ENCODE assay signal across 1 cellular context in the genomic region with DNA sequence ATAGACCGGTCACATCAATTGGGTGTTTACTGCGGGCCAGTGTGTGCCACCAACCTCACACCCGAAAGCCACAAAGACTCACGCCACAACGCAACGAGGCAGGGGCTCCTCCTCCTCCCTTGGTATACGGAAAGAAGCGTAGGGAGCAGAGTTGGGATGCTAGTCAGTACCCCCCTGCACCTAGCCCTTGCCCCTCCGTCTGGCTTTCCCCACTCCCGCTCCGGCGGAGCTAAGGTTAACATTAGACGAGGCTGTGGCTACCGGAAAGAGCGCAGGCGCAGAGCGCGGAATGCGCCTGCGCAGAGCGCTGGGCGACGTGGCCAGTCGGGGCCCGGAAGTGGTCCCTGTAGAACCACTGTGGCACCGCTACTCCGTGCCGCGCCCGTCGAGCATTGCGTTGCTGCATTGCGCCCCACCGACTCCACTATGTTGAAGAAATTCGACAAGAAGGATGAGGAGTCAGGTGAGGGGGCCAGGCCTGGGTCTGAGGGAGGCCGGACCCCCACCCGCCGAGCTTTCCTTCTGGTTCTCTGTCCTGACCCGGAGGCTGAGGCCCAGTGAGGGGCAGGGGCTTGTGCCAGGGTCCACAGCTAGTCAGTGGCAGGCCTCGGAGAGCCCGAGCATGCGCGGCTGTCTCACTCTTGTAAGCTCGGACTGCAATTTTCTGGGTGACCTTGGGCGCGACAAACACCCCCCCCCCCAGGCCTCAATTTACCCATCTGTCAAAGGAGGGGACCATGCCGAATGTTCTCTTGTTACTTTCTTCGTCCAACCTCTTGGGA.
TF ChIP-seq lines count a peak whose summit lies in the region.

A gene with protein sequence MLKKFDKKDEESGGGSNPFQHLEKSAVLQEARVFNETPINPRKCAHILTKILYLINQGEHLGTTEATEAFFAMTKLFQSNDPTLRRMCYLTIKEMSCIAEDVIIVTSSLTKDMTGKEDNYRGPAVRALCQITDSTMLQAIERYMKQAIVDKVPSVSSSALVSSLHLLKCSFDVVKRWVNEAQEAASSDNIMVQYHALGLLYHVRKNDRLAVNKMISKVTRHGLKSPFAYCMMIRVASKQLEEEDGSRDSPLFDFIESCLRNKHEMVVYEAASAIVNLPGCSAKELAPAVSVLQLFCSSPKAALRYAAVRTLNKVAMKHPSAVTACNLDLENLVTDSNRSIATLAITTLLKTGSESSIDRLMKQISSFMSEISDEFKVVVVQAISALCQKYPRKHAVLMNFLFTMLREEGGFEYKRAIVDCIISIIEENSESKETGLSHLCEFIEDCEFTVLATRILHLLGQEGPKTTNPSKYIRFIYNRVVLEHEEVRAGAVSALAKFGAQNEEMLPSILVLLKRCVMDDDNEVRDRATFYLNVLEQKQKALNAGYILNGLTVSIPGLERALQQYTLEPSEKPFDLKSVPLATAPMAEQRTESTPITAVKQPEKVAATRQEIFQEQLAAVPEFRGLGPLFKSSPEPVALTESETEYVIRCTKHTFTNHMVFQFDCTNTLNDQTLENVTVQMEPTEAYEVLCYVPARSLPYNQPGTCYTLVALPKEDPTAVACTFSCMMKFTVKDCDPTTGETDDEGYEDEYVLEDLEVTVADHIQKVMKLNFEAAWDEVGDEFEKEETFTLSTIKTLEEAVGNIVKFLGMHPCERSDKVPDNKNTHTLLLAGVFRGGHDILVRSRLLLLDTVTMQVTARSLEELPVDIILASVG (plus strand): TSS at position 323 of the 782 bp plus-strand sequence. CDS start 104 bp downstream, at position 427.

TF ChIP-seq in HepG2, 621 proteins besides CTCF, POLR2A, EP300 and RAD21 (continued from another document and continues in another):
- TF ChIP-seq ZNF615 (CRISPR knock-in tag; IDR thresholded peaks at IDR 0.05; ENCODE audit: borderline replicate concordance) (peak; percentile 62; the same call in 1 of the 2 replicates), ZNF598 (CRISPR knock-in tag; IDR thresholded peaks at IDR 0.05; ENCODE audit: borderline replicate concordance) (peak; percentile 89; the same call in 1 of the 2 replicates), FOSL2 (CRISPR knock-in tag; IDR thresholded peaks at IDR 0.05) (peak; percentile 25), ARNT2 (CRISPR knock-in tag; IDR thresholded peaks at IDR 0.05; ENCODE audit: low read depth) (peak; percentile 83), PPARG (CRISPR knock-in tag; conservative IDR thresholded peaks at IDR 0.05) (0 out of 2 replicates have a peak, but pooled peaks have one; percentile 50), ETV6 (CRISPR knock-in tag; conservative IDR thresholded peaks at IDR 0.05) (peak; percentile 22; the same call in 1 of the 2 replicates), ZNF564 (CRISPR knock-in tag; IDR thresholded peaks at IDR 0.05) (0 out of 2 replicates have a peak, but pooled peaks have one; percentile 54), SOX5 (CRISPR knock-in tag; IDR thresholded peaks at IDR 0.05; ENCODE audit: borderline replicate concordance) (peak; percentile 12; the same call in 1 of the 2 replicates), SRY (CRISPR knock-in tag; IDR thresholded peaks at IDR 0.05) (peak; percentile 82; the same call in 1 of the 2 replicates), CBFB (CRISPR knock-in tag; IDR thresholded peaks at IDR 0.05) (peak; percentile 68; the same call in 1 of the 2 replicates), MTA1 (CRISPR knock-in tag; IDR thresholded peaks at IDR 0.05; ENCODE audit: borderline replicate concordance) (0 out of 2 replicates have a peak, but pooled peaks have one; percentile 40), FIP1L1 (IDR thresholded peaks at IDR 0.05; ENCODE audit: borderline replicate concordance, insufficient read depth, low read depth, low read length) (no peak), NCOA1 (CRISPR knock-in tag; IDR thresholded peaks at IDR 0.05) (peak; percentile 84; the same call in 1 of the 2 replicates), FOXC1 (CRISPR knock-in tag; IDR thresholded peaks at IDR 0.05; ENCODE audit: borderline replicate concordance) (peak; percentile 92; the same call in 1 of the 2 replicates), RARA (CRISPR knock-in tag; IDR thresholded peaks at IDR 0.05) (no peak), RBFOX2 (IDR thresholded peaks at IDR 0.05; ENCODE audit: low read depth, low read length) (peak; percentile 95), ZSCAN21 (CRISPR knock-in tag; IDR thresholded peaks at IDR 0.05; ENCODE audit: borderline replicate concordance) (peak; percentile 48; the same call in 1 of the 2 replicates), TMF1 (CRISPR knock-in tag; IDR thresholded peaks at IDR 0.05; ENCODE audit: low read depth) (peak; percentile 72; the same call in 1 of the 2 replicates), IKZF1 (IDR thresholded peaks at IDR 0.05) (no peak), ZNF616 (CRISPR knock-in tag; IDR thresholded peaks at IDR 0.05; ENCODE audit: low read depth) (peak; percentile 13; the same call in 1 of the 2 replicates), ATF7-NPFF (CRISPR knock-in tag; IDR thresholded peaks at IDR 0.05; ENCODE audit: low read depth) (peak; percentile 66), ELF3 (CRISPR knock-in tag; IDR thresholded peaks at IDR 0.05) (peak; percentile 61; the same call in 1 of the 2 replicates), GLI4 (CRISPR knock-in tag; IDR thresholded peaks at IDR 0.05; ENCODE audit: borderline replicate concordance) (0 out of 2 replicates have a peak, but pooled peaks have one; percentile 79), MED1 (CRISPR knock-in tag; IDR thresholded peaks at IDR 0.05) (peak; percentile 57), JDP2 (CRISPR knock-in tag; IDR thresholded peaks at IDR 0.05; ENCODE audit: borderline replicate concordance) (no peak), ZNF761 (CRISPR knock-in tag; conservative IDR thresholded peaks at IDR 0.05) (peak; percentile 65; the same call in 1 of the 2 replicates), ZNF782 (CRISPR knock-in tag; IDR thresholded peaks at IDR 0.05; ENCODE audit: borderline replicate concordance) (peak; percentile 33; the same call in 1 of the 2 replicates), NFIB (CRISPR knock-in tag; IDR thresholded peaks at IDR 0.05; ENCODE audit: borderline replicate concordance) (no peak)
- TF ChIP-seq, protein P1, sequence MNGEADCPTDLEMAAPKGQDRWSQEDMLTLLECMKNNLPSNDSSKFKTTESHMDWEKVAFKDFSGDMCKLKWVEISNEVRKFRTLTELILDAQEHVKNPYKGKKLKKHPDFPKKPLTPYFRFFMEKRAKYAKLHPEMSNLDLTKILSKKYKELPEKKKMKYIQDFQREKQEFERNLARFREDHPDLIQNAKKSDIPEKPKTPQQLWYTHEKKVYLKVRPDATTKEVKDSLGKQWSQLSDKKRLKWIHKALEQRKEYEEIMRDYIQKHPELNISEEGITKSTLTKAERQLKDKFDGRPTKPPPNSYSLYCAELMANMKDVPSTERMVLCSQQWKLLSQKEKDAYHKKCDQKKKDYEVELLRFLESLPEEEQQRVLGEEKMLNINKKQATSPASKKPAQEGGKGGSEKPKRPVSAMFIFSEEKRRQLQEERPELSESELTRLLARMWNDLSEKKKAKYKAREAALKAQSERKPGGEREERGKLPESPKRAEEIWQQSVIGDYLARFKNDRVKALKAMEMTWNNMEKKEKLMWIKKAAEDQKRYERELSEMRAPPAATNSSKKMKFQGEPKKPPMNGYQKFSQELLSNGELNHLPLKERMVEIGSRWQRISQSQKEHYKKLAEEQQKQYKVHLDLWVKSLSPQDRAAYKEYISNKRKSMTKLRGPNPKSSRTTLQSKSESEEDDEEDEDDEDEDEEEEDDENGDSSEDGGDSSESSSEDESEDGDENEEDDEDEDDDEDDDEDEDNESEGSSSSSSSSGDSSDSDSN (CRISPR knock-in tag; IDR thresholded peaks at IDR 0.05), result peak; percentile 24; the same call in 1 of the 2 replicates
- TF ChIP-seq, protein P2, sequence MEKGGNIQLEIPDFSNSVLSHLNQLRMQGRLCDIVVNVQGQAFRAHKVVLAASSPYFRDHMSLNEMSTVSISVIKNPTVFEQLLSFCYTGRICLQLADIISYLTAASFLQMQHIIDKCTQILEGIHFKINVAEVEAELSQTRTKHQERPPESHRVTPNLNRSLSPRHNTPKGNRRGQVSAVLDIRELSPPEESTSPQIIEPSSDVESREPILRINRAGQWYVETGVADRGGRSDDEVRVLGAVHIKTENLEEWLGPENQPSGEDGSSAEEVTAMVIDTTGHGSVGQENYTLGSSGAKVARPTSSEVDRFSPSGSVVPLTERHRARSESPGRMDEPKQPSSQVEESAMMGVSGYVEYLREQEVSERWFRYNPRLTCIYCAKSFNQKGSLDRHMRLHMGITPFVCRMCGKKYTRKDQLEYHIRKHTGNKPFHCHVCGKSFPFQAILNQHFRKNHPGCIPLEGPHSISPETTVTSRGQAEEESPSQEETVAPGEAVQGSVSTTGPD (CRISPR knock-in tag; IDR thresholded peaks at IDR 0.05), result peak; percentile 56; the same call in 1 of the 2 replicates
- TF ChIP-seq, protein P3, sequence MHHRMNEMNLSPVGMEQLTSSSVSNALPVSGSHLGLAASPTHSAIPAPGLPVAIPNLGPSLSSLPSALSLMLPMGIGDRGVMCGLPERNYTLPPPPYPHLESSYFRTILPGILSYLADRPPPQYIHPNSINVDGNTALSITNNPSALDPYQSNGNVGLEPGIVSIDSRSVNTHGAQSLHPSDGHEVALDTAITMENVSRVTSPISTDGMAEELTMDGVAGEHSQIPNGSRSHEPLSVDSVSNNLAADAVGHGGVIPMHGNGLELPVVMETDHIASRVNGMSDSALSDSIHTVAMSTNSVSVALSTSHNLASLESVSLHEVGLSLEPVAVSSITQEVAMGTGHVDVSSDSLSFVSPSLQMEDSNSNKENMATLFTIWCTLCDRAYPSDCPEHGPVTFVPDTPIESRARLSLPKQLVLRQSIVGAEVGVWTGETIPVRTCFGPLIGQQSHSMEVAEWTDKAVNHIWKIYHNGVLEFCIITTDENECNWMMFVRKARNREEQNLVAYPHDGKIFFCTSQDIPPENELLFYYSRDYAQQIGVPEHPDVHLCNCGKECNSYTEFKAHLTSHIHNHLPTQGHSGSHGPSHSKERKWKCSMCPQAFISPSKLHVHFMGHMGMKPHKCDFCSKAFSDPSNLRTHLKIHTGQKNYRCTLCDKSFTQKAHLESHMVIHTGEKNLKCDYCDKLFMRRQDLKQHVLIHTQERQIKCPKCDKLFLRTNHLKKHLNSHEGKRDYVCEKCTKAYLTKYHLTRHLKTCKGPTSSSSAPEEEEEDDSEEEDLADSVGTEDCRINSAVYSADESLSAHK (CRISPR knock-in tag; IDR thresholded peaks at IDR 0.05; ENCODE audit: borderline replicate concordance), result no peak
- TF ChIP-seq, protein P4, sequence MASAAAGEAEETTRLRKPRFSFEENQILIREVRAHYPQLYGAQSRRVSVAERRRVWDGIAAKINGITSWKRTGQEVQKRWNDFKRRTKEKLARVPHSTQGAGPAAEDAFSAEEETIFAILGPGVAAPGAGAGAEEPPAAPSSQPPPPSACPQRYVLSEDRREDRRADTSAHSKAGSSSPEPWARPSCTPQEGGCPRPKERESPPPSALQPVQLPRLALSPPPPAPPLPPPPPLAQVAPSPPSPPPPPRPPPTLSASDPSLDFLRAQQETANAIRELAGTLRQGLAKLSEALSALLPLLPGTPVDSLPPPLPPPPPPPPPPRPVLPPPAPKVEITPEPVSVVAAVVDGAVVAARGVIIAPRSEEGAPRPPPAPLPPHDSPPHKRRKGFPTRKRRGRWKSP (CRISPR knock-in tag; IDR thresholded peaks at IDR 0.05), result peak; percentile 70
- TF ChIP-seq, protein P5, sequence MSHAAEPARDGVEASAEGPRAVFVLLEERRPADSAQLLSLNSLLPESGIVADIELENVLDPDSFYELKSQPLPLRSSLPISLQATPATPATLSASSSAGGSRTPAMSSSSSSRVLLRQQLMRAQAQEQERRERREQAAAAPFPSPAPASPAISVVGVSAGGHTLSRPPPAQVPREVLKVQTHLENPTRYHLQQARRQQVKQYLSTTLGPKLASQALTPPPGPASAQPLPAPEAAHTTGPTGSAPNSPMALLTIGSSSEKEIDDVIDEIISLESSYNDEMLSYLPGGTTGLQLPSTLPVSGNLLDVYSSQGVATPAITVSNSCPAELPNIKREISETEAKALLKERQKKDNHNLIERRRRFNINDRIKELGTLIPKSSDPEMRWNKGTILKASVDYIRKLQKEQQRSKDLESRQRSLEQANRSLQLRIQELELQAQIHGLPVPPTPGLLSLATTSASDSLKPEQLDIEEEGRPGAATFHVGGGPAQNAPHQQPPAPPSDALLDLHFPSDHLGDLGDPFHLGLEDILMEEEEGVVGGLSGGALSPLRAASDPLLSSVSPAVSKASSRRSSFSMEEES (CRISPR knock-in tag; IDR thresholded peaks at IDR 0.05), result peak; percentile 44
- TF ChIP-seq, protein P6, sequence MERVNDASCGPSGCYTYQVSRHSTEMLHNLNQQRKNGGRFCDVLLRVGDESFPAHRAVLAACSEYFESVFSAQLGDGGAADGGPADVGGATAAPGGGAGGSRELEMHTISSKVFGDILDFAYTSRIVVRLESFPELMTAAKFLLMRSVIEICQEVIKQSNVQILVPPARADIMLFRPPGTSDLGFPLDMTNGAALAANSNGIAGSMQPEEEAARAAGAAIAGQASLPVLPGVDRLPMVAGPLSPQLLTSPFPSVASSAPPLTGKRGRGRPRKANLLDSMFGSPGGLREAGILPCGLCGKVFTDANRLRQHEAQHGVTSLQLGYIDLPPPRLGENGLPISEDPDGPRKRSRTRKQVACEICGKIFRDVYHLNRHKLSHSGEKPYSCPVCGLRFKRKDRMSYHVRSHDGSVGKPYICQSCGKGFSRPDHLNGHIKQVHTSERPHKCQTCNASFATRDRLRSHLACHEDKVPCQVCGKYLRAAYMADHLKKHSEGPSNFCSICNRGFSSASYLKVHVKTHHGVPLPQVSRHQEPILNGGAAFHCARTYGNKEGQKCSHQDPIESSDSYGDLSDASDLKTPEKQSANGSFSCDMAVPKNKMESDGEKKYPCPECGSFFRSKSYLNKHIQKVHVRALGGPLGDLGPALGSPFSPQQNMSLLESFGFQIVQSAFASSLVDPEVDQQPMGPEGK (CRISPR knock-in tag; IDR thresholded peaks at IDR 0.05), result peak; percentile 12; the same call in 1 of the 2 replicates
- TF ChIP-seq, protein P7, sequence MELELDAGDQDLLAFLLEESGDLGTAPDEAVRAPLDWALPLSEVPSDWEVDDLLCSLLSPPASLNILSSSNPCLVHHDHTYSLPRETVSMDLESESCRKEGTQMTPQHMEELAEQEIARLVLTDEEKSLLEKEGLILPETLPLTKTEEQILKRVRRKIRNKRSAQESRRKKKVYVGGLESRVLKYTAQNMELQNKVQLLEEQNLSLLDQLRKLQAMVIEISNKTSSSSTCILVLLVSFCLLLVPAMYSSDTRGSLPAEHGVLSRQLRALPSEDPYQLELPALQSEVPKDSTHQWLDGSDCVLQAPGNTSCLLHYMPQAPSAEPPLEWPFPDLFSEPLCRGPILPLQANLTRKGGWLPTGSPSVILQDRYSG (CRISPR knock-in tag; IDR thresholded peaks at IDR 0.05), result no peak
- TF ChIP-seq, protein P8, sequence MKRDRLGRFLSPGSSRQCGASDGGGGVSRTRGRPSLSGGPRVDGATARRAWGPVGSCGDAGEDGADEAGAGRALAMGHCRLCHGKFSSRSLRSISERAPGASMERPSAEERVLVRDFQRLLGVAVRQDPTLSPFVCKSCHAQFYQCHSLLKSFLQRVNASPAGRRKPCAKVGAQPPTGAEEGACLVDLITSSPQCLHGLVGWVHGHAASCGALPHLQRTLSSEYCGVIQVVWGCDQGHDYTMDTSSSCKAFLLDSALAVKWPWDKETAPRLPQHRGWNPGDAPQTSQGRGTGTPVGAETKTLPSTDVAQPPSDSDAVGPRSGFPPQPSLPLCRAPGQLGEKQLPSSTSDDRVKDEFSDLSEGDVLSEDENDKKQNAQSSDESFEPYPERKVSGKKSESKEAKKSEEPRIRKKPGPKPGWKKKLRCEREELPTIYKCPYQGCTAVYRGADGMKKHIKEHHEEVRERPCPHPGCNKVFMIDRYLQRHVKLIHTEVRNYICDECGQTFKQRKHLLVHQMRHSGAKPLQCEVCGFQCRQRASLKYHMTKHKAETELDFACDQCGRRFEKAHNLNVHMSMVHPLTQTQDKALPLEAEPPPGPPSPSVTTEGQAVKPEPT (CRISPR knock-in tag; IDR thresholded peaks at IDR 0.05; ENCODE audit: low read depth), result peak; percentile 89
